Comparison of ENCODE assay signal across 16 cellular contexts in genomic region chr6:27767851-27768250, GRCh38.
DNase-seq lines count a peak whose midpoint lies in the region; ATAC-seq and TF ChIP-seq lines count a peak whose summit lies in the region.
"Had no signal": no experiment of that assay in that cellular context is flagged by ENCODE, and none has a peak within 500 bp of the region (broad histone marks: within the 10 kb centered on the region; RNA-seq: fewer than 3 reads in every experiment).

No MANE protein-coding gene starts in this region.

- H3K56ac ChIP-seq in H9 (ENCODE audit: insufficient read length, low read depth, low read length): no peak overlapping the region

- H4K20me1 ChIP-seq in H9 (ENCODE audit: control insufficient read depth, insufficient read depth, insufficient read length): no peaks in the 10 kb centered on the region

- H3K4me1 Mint-ChIP-seq in H9 (peaks cover 28 to 31% of the 10 kb centered on the region in 2 experiments), endodermal cell (peaks cover 23% of the 10 kb centered on the region), osteocyte (ENCODE audit: unreplicated experiment) (peaks cover 3% of the 10 kb centered on the region)
- peaks cover 5 to 16% (median 6%) of the 10 kb centered on the region in 7 donors for H3K4me1 Mint-ChIP-seq in naive thymus-derived CD4-positive, alpha-beta T cell

- H2BK20ac ChIP-seq in H9 (ENCODE audit: low read depth, low read length, poor library complexity, severe bottlenecking): no peak overlapping the region

- no peaks in the 10 kb centered on the region for H3K9me3 ChIP-seq in H9 (ENCODE audit: control insufficient read depth, low read depth, low read length)
- H3K9me3 ChIP-seq in endodermal cell (ENCODE audit: control insufficient read depth, low read length): no peaks in the 10 kb centered on the region
- H3K9me3 ChIP-seq in naive thymus-derived CD4-positive, alpha-beta T cell (ENCODE audit: control insufficient read depth in 2 of 3, low read length in 3 of 3): no peaks in the 10 kb centered on the region
- H3K9me3 ChIP-seq: HAP-1 had no signal

- H2BK120ac ChIP-seq in H9 (ENCODE audit: low read depth, low read length, poor library complexity, severe bottlenecking): no peak overlapping the region

- intact Hi-C loops in naive thymus-derived CD4-positive, alpha-beta T cell (cut with micrococcal nuclease): no loop called here

- no peak overlapping the region for H3K9ac ChIP-seq in H9 (ENCODE audit: extremely low read depth, insufficient read length, low read length)
- H3K9ac ChIP-seq in endodermal cell (ENCODE audit: extremely low read depth, low read length, poor library complexity, severe bottlenecking): no peak overlapping the region
- H3K9ac ChIP-seq: GM23248 had no signal

- H2BK15ac ChIP-seq in H9 (ENCODE audit: low read depth, low read length): no peak overlapping the region

- H3K23ac ChIP-seq in H9 (ENCODE audit: insufficient read length, low read depth, low read length): no peak overlapping the region

- no peak overlapping the region for H3K4me2 ChIP-seq in H9 (ENCODE audit: insufficient read depth, insufficient read length, low read length)

- H3K18ac ChIP-seq in H9 (ENCODE audit: insufficient read length, low read depth, low read length): no peak overlapping the region

- peaks cover 99% of the 10 kb centered on the region for H3K27me3 Mint-ChIP-seq in H9 (ENCODE audit: low read depth)
- H3K27me3 Mint-ChIP-seq in endodermal cell (ENCODE audit: insufficient read depth): peaks cover 67% of the 10 kb centered on the region
- H3K27me3 Mint-ChIP-seq in osteocyte (ENCODE audit: unreplicated experiment): peaks cover 28% of the 10 kb centered on the region
- H3K27me3 Mint-ChIP-seq in naive thymus-derived CD4-positive, alpha-beta T cell: peaks cover 0 to 17% (median 6%) of the 10 kb centered on the region in 5 donors

- H3T11ph ChIP-seq in H9 (ENCODE audit: low read length): no peak overlapping the region

- no peak overlapping the region for H3K4ac ChIP-seq in H9 (ENCODE audit: low read depth, low read length)

- no CpG with 5 or more reads among the region's 1 CpG for WGBS in H9 (ENCODE audit: extremely low coverage, insufficient read length, low lambda C conversion rate)
- WGBS in endodermal cell (ENCODE audit: insufficient coverage in 1 of 2, insufficient read length in 1 of 2), 2 experiments: 79 to 100% methylated on average over 1 of the region's 1 CpG

- H3K36me3 Mint-ChIP-seq in H9 (ENCODE audit: insufficient read depth in 1 of 3, low read depth in 3 of 3): no peaks in the 10 kb centered on the region; a peak in 1 of 7 replicates
- H3K36me3 Mint-ChIP-seq in endodermal cell (ENCODE audit: low read depth): peaks cover 1% of the 10 kb centered on the region
- H3K36me3 Mint-ChIP-seq in osteocyte (ENCODE audit: unreplicated experiment): no peaks in the 10 kb centered on the region
- no peaks in the 10 kb centered on the region for H3K36me3 Mint-ChIP-seq in naive thymus-derived CD4-positive, alpha-beta T cell
- H3K36me3 Mint-ChIP-seq: CD4-positive, alpha-beta memory T cell had no signal

- no peak overlapping the region for H2AK5ac ChIP-seq in H9 (ENCODE audit: insufficient read length, low read length)

- no peaks in the 10 kb centered on the region for H3K36me3 ChIP-seq in endodermal cell (ENCODE audit: control insufficient read depth, insufficient read depth, low read length)
- no peaks in the 10 kb centered on the region for H3K36me3 ChIP-seq in naive thymus-derived CD4-positive, alpha-beta T cell (ENCODE audit: control insufficient read depth in 2 of 3, insufficient read depth in 3 of 3, low read length in 3 of 3)
- H3K36me3 ChIP-seq: HAP-1 had no signal

- no peak overlapping the region for H3K27ac Mint-ChIP-seq in H9
- H3K27ac Mint-ChIP-seq in endodermal cell: no peak overlapping the region
- no peak overlapping the region for H3K27ac Mint-ChIP-seq in osteocyte (ENCODE audit: unreplicated experiment)
- peak overlapping the region in 1 of 9 donors; percentile 59 for H3K27ac Mint-ChIP-seq in naive thymus-derived CD4-positive, alpha-beta T cell
- H3K27ac Mint-ChIP-seq: CD4-positive, alpha-beta memory T cell; HFFc6 had no signal

- TF ChIP-seq CTCF in H9 (conservative IDR thresholded peaks at IDR 0.05) (no peak), endodermal cell (conservative IDR thresholded peaks at IDR 0.05) (no peak), osteocyte (IDR thresholded peaks at IDR 0.05) (no peak)

- no peak overlapping the region for H3K4me3 ChIP-seq in endodermal cell (ENCODE audit: low read length)
- H3K4me3 ChIP-seq in naive thymus-derived CD4-positive, alpha-beta T cell (ENCODE audit: low read length): no peak overlapping the region
- H3K4me3 ChIP-seq: GM23248, HAP-1 had no signal

- no peak overlapping the region for H2BK12ac ChIP-seq in H9 (ENCODE audit: insufficient read length, low read depth, low read length)

- no peak overlapping the region for H4K8ac ChIP-seq in H9 (replicated peaks; ENCODE audit: insufficient read length, low read depth, low read length)

- H3K4me1 ChIP-seq in H9 (ENCODE audit: insufficient read depth, low read length) (no peaks in the 10 kb centered on the region), endodermal cell (ENCODE audit: control insufficient read depth, insufficient read depth, low read length) (peaks cover 8% of the 10 kb centered on the region)
- peaks cover 3 to 5% of the 10 kb centered on the region in 2 donors for H3K4me1 ChIP-seq in naive thymus-derived CD4-positive, alpha-beta T cell (ENCODE audit: control insufficient read depth in 2 of 2, insufficient read depth in 2 of 2, low read length in 2 of 2)

- no peak overlapping the region for H2BK5ac ChIP-seq in H9 (ENCODE audit: insufficient read length, low read length)

- no peak overlapping the region for H3K14ac ChIP-seq in H9 (ENCODE audit: insufficient read depth, low read length)

- H3K4me3 Mint-ChIP-seq in H9: no peak overlapping the region
- H3K4me3 Mint-ChIP-seq in endodermal cell: no peak overlapping the region
- no peak overlapping the region for H3K4me3 Mint-ChIP-seq in osteocyte (ENCODE audit: unreplicated experiment)
- H3K4me3 Mint-ChIP-seq in naive thymus-derived CD4-positive, alpha-beta T cell: no peak overlapping the region
- H3K4me3 Mint-ChIP-seq: CD4-positive, alpha-beta memory T cell; HFFc6 had no signal

- no peak overlapping the region for H4K91ac ChIP-seq in H9 (ENCODE audit: insufficient read length, low read depth, low read length)

- ATAC-seq in naive thymus-derived CD4-positive, alpha-beta T cell: no peak

- DNase-seq in H9 (peak; percentile 63), endodermal cell (peak; percentile 50), iPS-NIHi7 (ENCODE audit: extremely low spot score) (peak; percentile 20), osteocyte (ENCODE audit: extremely low spot score, unreplicated experiment) (peak; percentile 49), activated gamma-delta T cell treated with Interleukin-2 at 50 U/mL for 16 hours (no peak), NCI-H526 treated with DMSO at 0.1 percent for 48 hours (lab: John Stamatoyannopoulos, UW) (no peak)
- DNase-seq in naive thymus-derived CD4-positive, alpha-beta T cell: no peak
- no peak for DNase-seq in activated effector memory CD4-positive, alpha-beta T cell treated with anti-CD3 and anti-CD28 coated beads, Interleukin-2, amount 50 U/mL, for 16 hours
- DNase-seq: Calu3; CD4-positive, alpha-beta memory T cell; COR-L47; DMS53; DMS79 treated with DMSO at 0.1 percent for 48 hours; GM23248; HFFc6 had no signal

- H3K79me2 ChIP-seq in H9 (ENCODE audit: insufficient read depth, low read length): no peaks in the 10 kb centered on the region

- CTCF ChIA-PET in naive thymus-derived CD4-positive, alpha-beta T cell (lab: Charles Lee): interaction anchor here (0.9 to 1.1 kb wide), 2 partner anchors 9 to 127 kb away, joined by 3 read pairs; no protein-coding TSS in a partner anchor

- H3K27me3 ChIP-seq in H9 (ENCODE audit: insufficient read depth, low read length) (peaks cover 65% of the 10 kb centered on the region), endodermal cell (ENCODE audit: control insufficient read depth, insufficient read depth, low read length, poor library complexity, severe bottlenecking) (peaks cover 47% of the 10 kb centered on the region)
- no peaks in the 10 kb centered on the region for H3K27me3 ChIP-seq in naive thymus-derived CD4-positive, alpha-beta T cell (ENCODE audit: control insufficient read depth in 2 of 2, insufficient read depth in 2 of 2, low read length in 2 of 2)

- no peak overlapping the region for H4K5ac ChIP-seq in H9 (ENCODE audit: insufficient read length, low read depth, low read length)

- peaks cover 0 to 4% of the 10 kb centered on the region in 2 experiments; a peak in 1 of 5 replicates for H3K9me3 Mint-ChIP-seq in H9
- peaks cover under 1% of the 10 kb centered on the region for H3K9me3 Mint-ChIP-seq in endodermal cell
- H3K9me3 Mint-ChIP-seq in osteocyte (ENCODE audit: unreplicated experiment): no peaks in the 10 kb centered on the region
- peaks cover 0 to 2% (median 0%) of the 10 kb centered on the region in 11 donors for H3K9me3 Mint-ChIP-seq in naive thymus-derived CD4-positive, alpha-beta T cell
- H3K9me3 Mint-ChIP-seq: HFFc6 had no signal

- POLR2A ChIA-PET in naive thymus-derived CD4-positive, alpha-beta T cell (lab: Charles Lee): no interaction called here

- no peak overlapping the region for H2AFZ ChIP-seq in H9 (ENCODE audit: low read length)
- H2AFZ ChIP-seq: GM23248 had no signal

- H3K23me2 ChIP-seq in H9 (ENCODE audit: insufficient read length, low read depth, low read length, poor library complexity, severe bottlenecking): peaks cover 4% of the 10 kb centered on the region

- H3K79me1 ChIP-seq in H9 (ENCODE audit: insufficient read depth, low read depth, low read length, poor library complexity, severe bottlenecking): no peaks in the 10 kb centered on the region

- H3K27ac ChIP-seq in H9 (ENCODE audit: insufficient read length, low read depth, low read length): no peak overlapping the region
- H3K27ac ChIP-seq in endodermal cell (ENCODE audit: low read depth, low read length): no peak overlapping the region
- no peak overlapping the region for H3K27ac ChIP-seq in naive thymus-derived CD4-positive, alpha-beta T cell (ENCODE audit: low read depth, low read length)
- H3K27ac ChIP-seq: GM23248 had no signal

Comparison
In these comparisons a context has a peak if more than half of its experiments do, and no peak if none do; other contexts are left out.
1. DNase-seq: peak in H9 (single experiment), endodermal cell (single experiment), iPS-NIHi7 (single experiment) and osteocyte (single experiment); none in naive thymus-derived CD4-positive, alpha-beta T cell (0 of 9), activated effector memory CD4-positive, alpha-beta T cell treated with anti-CD3 and anti-CD28 coated beads, Interleukin-2, amount 50 U/mL, for 16 hours (single experiment), activated gamma-delta T cell treated with Interleukin-2 at 50 U/mL for 16 hours (single experiment) and NCI-H526 treated with DMSO at 0.1 percent for 48 hours (single experiment).